Comparison of ENCODE assay signal across 1 cellular context in the genomic region with DNA sequence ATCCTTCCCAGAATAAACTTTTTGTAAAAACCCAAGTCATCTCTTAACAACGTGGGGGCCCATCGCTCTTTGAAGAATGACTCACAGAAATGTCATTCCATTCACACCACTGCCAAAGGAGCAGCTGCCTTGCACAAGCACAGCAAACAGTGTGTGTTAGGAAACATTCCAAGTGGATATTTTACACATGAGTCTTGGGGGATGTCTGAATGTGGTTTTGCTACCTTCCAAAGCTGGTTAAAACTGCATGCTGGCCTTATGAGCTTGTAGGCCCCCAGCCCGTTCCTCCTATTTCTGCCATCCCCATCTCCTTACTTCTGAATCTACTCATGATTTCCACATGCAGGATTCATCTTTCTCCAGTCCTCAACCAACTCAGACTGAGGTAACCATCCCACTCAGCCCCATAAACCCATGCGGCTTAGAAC.
A peak's percentile ranks its signal among the peaks of the same experiment; 100 is the strongest.
TF ChIP-seq lines count a peak whose summit lies in the region.

No MANE protein-coding gene starts in this region.

TF ChIP-seq in SK-N-SH, 30 proteins besides CTCF, POLR2A, EP300 and RAD21 (continued from another document):
- TF ChIP-seq, protein P1, sequence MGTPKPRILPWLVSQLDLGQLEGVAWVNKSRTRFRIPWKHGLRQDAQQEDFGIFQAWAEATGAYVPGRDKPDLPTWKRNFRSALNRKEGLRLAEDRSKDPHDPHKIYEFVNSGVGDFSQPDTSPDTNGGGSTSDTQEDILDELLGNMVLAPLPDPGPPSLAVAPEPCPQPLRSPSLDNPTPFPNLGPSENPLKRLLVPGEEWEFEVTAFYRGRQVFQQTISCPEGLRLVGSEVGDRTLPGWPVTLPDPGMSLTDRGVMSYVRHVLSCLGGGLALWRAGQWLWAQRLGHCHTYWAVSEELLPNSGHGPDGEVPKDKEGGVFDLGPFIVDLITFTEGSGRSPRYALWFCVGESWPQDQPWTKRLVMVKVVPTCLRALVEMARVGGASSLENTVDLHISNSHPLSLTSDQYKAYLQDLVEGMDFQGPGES (IDR thresholded peaks at IDR 0.05; ENCODE audit: low read depth, low read length) = no peak
- TF ChIP-seq GABPA (IDR thresholded peaks at IDR 0.05; ENCODE audit: low read depth) = no peak
- peak; percentile 80 for TF ChIP-seq TCF12 (IDR thresholded peaks at IDR 0.05)
- TF ChIP-seq FOXJ3 (CRISPR knock-in tag; IDR thresholded peaks at IDR 0.05) = no peak
- TF ChIP-seq ELF1 (IDR thresholded peaks at IDR 0.05) = no peak
- TF ChIP-seq MXI1 (IDR thresholded peaks at IDR 0.05; ENCODE audit: low read depth, low read length) = no peak
- no peak for TF ChIP-seq RCOR1 (IDR thresholded peaks at IDR 0.05; ENCODE audit: low read length)
- 0 out of 2 replicates have a peak, but pooled peaks have one; percentile 18 for TF ChIP-seq POLR2AphosphoS5 (IDR thresholded peaks at IDR 0.05; ENCODE audit: low read depth, low read length)
- no peak for TF ChIP-seq GATA2 (CRISPR knock-in tag; IDR thresholded peaks at IDR 0.05)
- TF ChIP-seq NRF1 (IDR thresholded peaks at IDR 0.05; ENCODE audit: low read depth, low read length) = no peak
- TF ChIP-seq SMC3 (IDR thresholded peaks at IDR 0.05; ENCODE audit: low read depth, low read length) = no peak
- no peak for TF ChIP-seq REST (IDR thresholded peaks at IDR 0.05; ENCODE audit: low read depth, low read length)
- TF ChIP-seq EZH2phosphoT487 (IDR thresholded peaks at IDR 0.05; ENCODE audit: borderline replicate concordance, low read depth) = no peak
- TF ChIP-seq RXRA (IDR thresholded peaks at IDR 0.05; ENCODE audit: borderline replicate concordance, low read depth) = peak; percentile 43; the same call in 1 of the 2 replicates
- TF ChIP-seq, protein P2, sequence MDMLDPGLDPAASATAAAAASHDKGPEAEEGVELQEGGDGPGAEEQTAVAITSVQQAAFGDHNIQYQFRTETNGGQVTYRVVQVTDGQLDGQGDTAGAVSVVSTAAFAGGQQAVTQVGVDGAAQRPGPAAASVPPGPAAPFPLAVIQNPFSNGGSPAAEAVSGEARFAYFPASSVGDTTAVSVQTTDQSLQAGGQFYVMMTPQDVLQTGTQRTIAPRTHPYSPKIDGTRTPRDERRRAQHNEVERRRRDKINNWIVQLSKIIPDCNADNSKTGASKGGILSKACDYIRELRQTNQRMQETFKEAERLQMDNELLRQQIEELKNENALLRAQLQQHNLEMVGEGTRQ (IDR thresholded peaks at IDR 0.05; ENCODE audit: borderline replicate concordance, low read depth, low read length) = no peak
TF ChIP-seq in SK-N-SH: peak in this region for 11.
